Comparison of ENCODE assay signal across 10 cellular contexts in genomic region chr3:36124118-36124796, GRCh38.
DNase-seq lines count a peak whose midpoint lies in the region; ATAC-seq and TF ChIP-seq lines count a peak whose summit lies in the region.
"Had no signal": no experiment of that assay in that cellular context is flagged by ENCODE, and none has a peak within 500 bp of the region (broad histone marks: within the 10 kb centered on the region; RNA-seq: fewer than 3 reads in every experiment).

No MANE protein-coding gene starts in this region.

- H3K9ac ChIP-seq in H9 (ENCODE audit: extremely low read depth, insufficient read length, low read length): no peak overlapping the region

- H3K27ac Mint-ChIP-seq in H9: peak overlapping the region in 1 of 3 experiments; percentile 24; a peak in 1 of 7 replicates
- H3K27ac Mint-ChIP-seq: T-helper 1 cell treated with Interleukin-12 subunit alpha and Interleukin-12 subunit beta and Interleukin-4 antibody, amounts not matched to agents 30 μg/mL and 1 μg/mL, for 36 hours had no signal

- H3K79me2 ChIP-seq in H9 (ENCODE audit: insufficient read depth, low read length): no peaks in the 10 kb centered on the region

- H3K9me3 Mint-ChIP-seq in H9: no peaks in the 10 kb centered on the region

- no peak overlapping the region for H3K23ac ChIP-seq in H9 (ENCODE audit: insufficient read length, low read depth, low read length)

- ATAC-seq in RWPE2 (ENCODE audit: low read depth) (peak; percentile 86), HG02840 (IDR thresholded peaks at IDR 0.05; ENCODE audit: low FRiP score, unreplicated experiment) (no peak), left cardiac atrium (no peak)

- H3K18ac ChIP-seq in H9 (ENCODE audit: insufficient read length, low read depth, low read length): no peak overlapping the region

- no CpG with 5 or more reads among the region's 2 CpGs for WGBS in H9 (ENCODE audit: extremely low coverage, insufficient read length, low lambda C conversion rate)

- H3K9me3 ChIP-seq in H9 (ENCODE audit: control insufficient read depth, low read depth, low read length): no peaks in the 10 kb centered on the region
- H3K9me3 ChIP-seq in RWPE2 (ENCODE audit: severe bottlenecking): no peaks in the 10 kb centered on the region

- H3K27ac ChIP-seq in H9 (ENCODE audit: insufficient read length, low read depth, low read length) (no peak overlapping the region), RWPE2 (ENCODE audit: poor library complexity, severe bottlenecking) (no peak overlapping the region)

- H4K5ac ChIP-seq in H9 (ENCODE audit: insufficient read length, low read depth, low read length): no peak overlapping the region

- no peak overlapping the region for H2AK5ac ChIP-seq in H9 (ENCODE audit: insufficient read length, low read length)

- no peak overlapping the region for H4K91ac ChIP-seq in H9 (ENCODE audit: insufficient read length, low read depth, low read length)

- no peak overlapping the region for H3K4me2 ChIP-seq in H9 (ENCODE audit: insufficient read depth, insufficient read length, low read length)

- no peak overlapping the region for H3K14ac ChIP-seq in H9 (ENCODE audit: insufficient read depth, low read length)

- H3K36me3 Mint-ChIP-seq in H9 (ENCODE audit: insufficient read depth in 1 of 3, low read depth in 3 of 3): no peaks in the 10 kb centered on the region; a peak in 1 of 7 replicates

- no peaks in the 10 kb centered on the region; the same call in 1 of the 2 replicates for H3K4me1 ChIP-seq in H9 (ENCODE audit: insufficient read depth, low read length)
- H3K4me1 ChIP-seq in RWPE2 (ENCODE audit: insufficient read depth, poor library complexity, severe bottlenecking): no peaks in the 10 kb centered on the region

- H3K4me3 ChIP-seq in RWPE2 (ENCODE audit: severe bottlenecking): no peak overlapping the region

- no peak overlapping the region for H3K4ac ChIP-seq in H9 (ENCODE audit: low read depth, low read length)

- H3K36me3 ChIP-seq in RWPE2 (ENCODE audit: low read depth): no peaks in the 10 kb centered on the region

- H3K4me1 Mint-ChIP-seq in H9: peaks cover 5 to 12% of the 10 kb centered on the region in 2 experiments; a peak in 3 of 4 replicates

- H4K8ac ChIP-seq in H9 (replicated peaks; ENCODE audit: insufficient read length, low read depth, low read length): no peak overlapping the region

- no peak overlapping the region for H3K56ac ChIP-seq in H9 (ENCODE audit: insufficient read length, low read depth, low read length)

- H2BK20ac ChIP-seq in H9 (ENCODE audit: low read depth, low read length, poor library complexity, severe bottlenecking): no peak overlapping the region

- no peak overlapping the region for H2BK5ac ChIP-seq in H9 (ENCODE audit: insufficient read length, low read length)

- intact Hi-C loops in posterior vena cava (cut with DNase I): no loop called here
- intact Hi-C loops in left cardiac atrium (cut with DNase I): no loop called here

- no peak overlapping the region for H3T11ph ChIP-seq in H9 (ENCODE audit: low read length)

- no peak overlapping the region for H3K4me3 Mint-ChIP-seq in H9
- H3K4me3 Mint-ChIP-seq: T-helper 1 cell treated with Interleukin-12 subunit alpha and Interleukin-12 subunit beta and Interleukin-4 antibody, amounts not matched to agents 30 μg/mL and 1 μg/mL, for 36 hours had no signal

- no peak overlapping the region for H2BK12ac ChIP-seq in H9 (ENCODE audit: insufficient read length, low read depth, low read length)

- no peak overlapping the region for H2BK120ac ChIP-seq in H9 (ENCODE audit: low read depth, low read length, poor library complexity, severe bottlenecking)

- DNase-seq in 8988T: peak; percentile 11
- DNase-seq in H9: peak; percentile 72
- DNase-seq in RWPE2 (ENCODE audit: low spot score): no peak
- DNase-seq in glomerular visceral epithelial cell (ENCODE audit: extremely low spot score): peak; percentile 71
- no peak for DNase-seq in pons (ENCODE audit: low spot score)
- DNase-seq in posterior vena cava (ENCODE audit: low spot score): no peak
- DNase-seq in left cardiac atrium: no peak
- DNase-seq: effector CD4-positive, alpha-beta T cell had no signal

- no peak overlapping the region for H2BK15ac ChIP-seq in H9 (ENCODE audit: low read depth, low read length)

- TF ChIP-seq CTCF in H9 (conservative IDR thresholded peaks at IDR 0.05): peak; percentile 91
- peak; percentile 74 for TF ChIP-seq CTCF in RWPE2 (IDR thresholded peaks at IDR 0.05; ENCODE audit: poor library complexity, severe bottlenecking)

- H4K20me1 ChIP-seq in H9 (ENCODE audit: control insufficient read depth, insufficient read depth, insufficient read length): no peaks in the 10 kb centered on the region

- no peak overlapping the region for H2AFZ ChIP-seq in H9 (ENCODE audit: low read length)

- no peaks in the 10 kb centered on the region for H3K23me2 ChIP-seq in H9 (ENCODE audit: insufficient read length, low read depth, low read length, poor library complexity, severe bottlenecking)

- no peaks in the 10 kb centered on the region; the same call in 1 of the 2 replicates for H3K27me3 Mint-ChIP-seq in H9 (ENCODE audit: low read depth)

- H3K27me3 ChIP-seq in H9 (ENCODE audit: insufficient read depth, low read length): no peaks in the 10 kb centered on the region
- H3K27me3 ChIP-seq in RWPE2 (ENCODE audit: insufficient read depth, poor library complexity, severe bottlenecking): no peaks in the 10 kb centered on the region

- H3K79me1 ChIP-seq in H9 (ENCODE audit: insufficient read depth, low read depth, low read length, poor library complexity, severe bottlenecking): no peaks in the 10 kb centered on the region

Comparison
In these comparisons a context has a peak if more than half of its experiments do, and no peak if none do; other contexts are left out.
1. DNase-seq: peak in 8988T (single experiment), H9 (single experiment) and glomerular visceral epithelial cell (single experiment); none in RWPE2 (single experiment), pons (single experiment), posterior vena cava (single experiment) and left cardiac atrium (single experiment).